Comparison of ENCODE assay signal across 23 cellular contexts in genomic region chr2:145743016-145743415, GRCh38.
A peak's percentile ranks its signal among the peaks of the same experiment; 100 is the strongest.
DNase-seq lines count a peak whose midpoint lies in the region; ATAC-seq, FAIRE-seq and TF ChIP-seq lines count a peak whose summit lies in the region.
"Had no signal": no experiment of that assay in that cellular context is flagged by ENCODE, and none has a peak within 500 bp of the region (broad histone marks: within the 10 kb centered on the region; RNA-seq: fewer than 3 reads in every experiment).

No MANE protein-coding gene starts in this region.

- no peaks in the 10 kb centered on the region for H3K36me3 ChIP-seq in WERI-Rb-1
- H3K36me3 ChIP-seq: adrenal gland, cardiac muscle cell, tibial nerve had no signal

- no peak for DNase-seq in GM12892 (ENCODE audit: insufficient read length)
- DNase-seq in NOMO-1 treated with dmso at 0.1 percent for 144 hours (lab: John Stamatoyannopoulos, UW; ENCODE audit: unreplicated experiment), result peak; percentile 17
- DNase-seq in activated CD4-positive, alpha-beta T cell treated with anti-CD3 and anti-CD28 coated beads, Interleukin-2, amount 50 U/mL, for 1 hour, result no peak
- DNase-seq in WERI-Rb-1, result no peak
- DNase-seq: activated CD4-positive, alpha-beta T cell treated with anti-CD3 and anti-CD28 coated beads, Interleukin-2, amount 10 ng/mL, durations not matched to agents 7 days and 5 days; activated CD8-positive, alpha-beta memory T cell treated with anti-CD3 and anti-CD28 coated beads, Interleukin-2, amount 50 U/mL, for 48 hours; activated effector memory CD4-positive, alpha-beta T cell treated with anti-CD3 and anti-CD28 coated beads, Interleukin-2, amount 50 U/mL, for 16 hours; adrenal gland; Caco-2; hippocampal formation; NCI-H1048; NCI-H1930; NCI-H345; stimulated activated CD4-positive, alpha-beta T cell treated with anti-CD3 and anti-CD28 coated beads, Interleukin-4, amount 100 ng/mL, for 1 hour; stimulated activated naive CD8-positive, alpha-beta T cell treated with anti-CD3 and anti-CD28 coated beads, Interleukin-15, amount 100 ng/mL, for 72 hours; T-cell had no signal

- H3K4me3 ChIP-seq in WERI-Rb-1 (ENCODE audit: low read depth, low read length), result no peak overlapping the region
- H3K4me3 ChIP-seq: adrenal gland, cardiac muscle cell, tibial nerve had no signal

- no peak overlapping the region for H3K4me3 Mint-ChIP-seq in dendritic cell treated with granulocyte-macrophage colony-stimulating factor and Interleukin-4, amounts not matched to agents 40 ng/mL and 50 ng/mL, for 4 days
- H3K4me3 Mint-ChIP-seq: activated CD4-positive, alpha-beta T cell treated with anti-CD3 and anti-CD28 coated beads, Interleukin-2, amount 10 ng/mL, durations not matched to agents 7 days and 5 days; stimulated activated naive CD8-positive, alpha-beta T cell treated with anti-CD3 and anti-CD28 coated beads, Interleukin-15, amount 100 ng/mL, for 72 hours; T-cell had no signal

- no peaks in the 10 kb centered on the region for H3K9me3 ChIP-seq in WERI-Rb-1 (ENCODE audit: severe bottlenecking)
- H3K9me3 ChIP-seq: adrenal gland, Caco-2, tibial nerve had no signal

- peaks cover 9% of the 10 kb centered on the region for H3K9me3 Mint-ChIP-seq in dendritic cell treated with granulocyte-macrophage colony-stimulating factor and Interleukin-4, amounts not matched to agents 40 ng/mL and 50 ng/mL, for 4 days
- H3K9me3 Mint-ChIP-seq: activated CD4-positive, alpha-beta T cell treated with anti-CD3 and anti-CD28 coated beads, Interleukin-2, amount 10 ng/mL, durations not matched to agents 7 days and 5 days; T-cell had no signal

- no peak overlapping the region for H3K27ac ChIP-seq in WERI-Rb-1
- H3K27ac ChIP-seq: adrenal gland, cardiac muscle cell, tibial nerve had no signal

- ATAC-seq in HG03097 (IDR thresholded peaks at IDR 0.05; ENCODE audit: low FRiP score, unreplicated experiment) (no peak), GM19395 (IDR thresholded peaks at IDR 0.05; ENCODE audit: unreplicated experiment) (no peak)
- ATAC-seq: stimulated activated naive CD8-positive, alpha-beta T cell treated with anti-CD3 and anti-CD28 coated beads, Interleukin-15, amount 100 ng/mL, for 72 hours; T-cell had no signal

- H3K36me3 Mint-ChIP-seq in dendritic cell treated with granulocyte-macrophage colony-stimulating factor and Interleukin-4, amounts not matched to agents 40 ng/mL and 50 ng/mL, for 4 days (ENCODE audit: low read depth), result no peaks in the 10 kb centered on the region
- H3K36me3 Mint-ChIP-seq: T-cell had no signal

- TF ChIP-seq POLR2A in GM12892 (IDR thresholded peaks at IDR 0.05; ENCODE audit: low read depth, low read length), result no peak

- intact Hi-C loops in dendritic cell treated with granulocyte-macrophage colony-stimulating factor and Interleukin-4, amounts not matched to agents 40 ng/mL and 50 ng/mL, for 4 days (cut with micrococcal nuclease), result loop anchor here (5.0 kb wide), 1 partner anchor 146 kb away; no protein-coding TSS in a partner anchor

- H3K4me1 Mint-ChIP-seq in dendritic cell treated with granulocyte-macrophage colony-stimulating factor and Interleukin-4, amounts not matched to agents 40 ng/mL and 50 ng/mL, for 4 days (ENCODE audit: low read depth), result peaks cover 57% of the 10 kb centered on the region
- H3K4me1 Mint-ChIP-seq: T-cell had no signal

- no peak for TF ChIP-seq CTCF in WERI-Rb-1 (IDR thresholded peaks at IDR 0.05; ENCODE audit: low read depth, low read length)

- H3K27me3 Mint-ChIP-seq in dendritic cell treated with granulocyte-macrophage colony-stimulating factor and Interleukin-4, amounts not matched to agents 40 ng/mL and 50 ng/mL, for 4 days, result no peaks in the 10 kb centered on the region
- H3K27me3 Mint-ChIP-seq: T-cell had no signal

- H3K27me3 ChIP-seq in WERI-Rb-1 (ENCODE audit: insufficient read depth, low read depth, severe bottlenecking), result no peaks in the 10 kb centered on the region
- H3K27me3 ChIP-seq: adrenal gland, cardiac muscle cell, tibial nerve had no signal

- FAIRE-seq in GM12892 (lab: Jason Lieb, UNC), result peak; percentile 80
- FAIRE-seq: G401.6, H1 had no signal

- H3K27ac Mint-ChIP-seq in dendritic cell treated with granulocyte-macrophage colony-stimulating factor and Interleukin-4, amounts not matched to agents 40 ng/mL and 50 ng/mL, for 4 days, result peak overlapping the region; percentile 59
- H3K27ac Mint-ChIP-seq: activated CD4-positive, alpha-beta T cell treated with anti-CD3 and anti-CD28 coated beads, Interleukin-2, amount 10 ng/mL, durations not matched to agents 7 days and 5 days; stimulated activated naive CD8-positive, alpha-beta T cell treated with anti-CD3 and anti-CD28 coated beads, Interleukin-15, amount 100 ng/mL, for 72 hours; T-cell had no signal
